1 cellular context compared by ENCODE assay signal in the genomic region with DNA sequence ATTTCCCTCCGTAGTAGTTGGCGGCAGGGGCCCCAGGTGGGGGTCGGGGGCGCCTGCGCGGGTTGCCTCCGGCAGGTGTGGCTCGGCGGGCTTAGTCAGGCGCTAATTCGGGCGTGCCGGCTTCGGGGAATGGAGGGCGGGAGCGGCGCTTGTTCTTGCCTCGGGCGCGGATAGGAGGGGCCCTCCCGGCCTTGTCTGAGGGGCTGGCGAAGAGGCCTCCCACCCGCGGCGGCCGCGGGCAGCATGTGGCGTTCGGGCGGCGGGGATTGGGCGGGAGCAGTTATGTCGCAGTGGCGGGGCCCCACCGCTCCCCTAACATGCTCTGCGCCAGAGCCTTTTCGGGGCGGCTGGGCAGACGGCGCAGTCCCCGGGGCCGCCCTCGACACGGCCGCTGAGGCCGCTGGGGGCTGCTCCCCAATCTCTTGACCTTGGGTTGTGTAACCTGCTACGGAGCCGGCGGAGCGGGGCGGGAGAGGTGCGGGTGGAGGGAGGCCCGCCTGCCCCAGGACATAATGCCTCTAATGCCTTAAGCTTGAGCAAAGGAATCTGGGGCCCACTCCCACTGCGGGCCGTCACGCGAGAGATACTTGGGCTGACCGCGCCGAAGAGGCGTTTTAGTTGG.
TF ChIP-seq lines count a peak whose summit lies in the region.

No MANE protein-coding gene starts in this region.

TF ChIP-seq in HEK293, 187 proteins besides CTCF, POLR2A, EP300 and RAD21 (continued from another document):
- TF ChIP-seq ZNF404 (tag by site-specific recombination; IDR thresholded peaks at IDR 0.05) (no peak), ZNF274 (IDR thresholded peaks at IDR 0.05; ENCODE audit: low read length) (no peak), ZNF274 (tag by site-specific recombination; IDR thresholded peaks at IDR 0.05; ENCODE audit: borderline replicate concordance) (no peak), HOXA7 (CRISPR knock-in tag; IDR thresholded peaks at IDR 0.05; ENCODE audit: borderline replicate concordance) (no peak), ZNF596 (tag by site-specific recombination; IDR thresholded peaks at IDR 0.05) (no peak; the same call in 1 of the 2 replicates), ZNF140 (tag by site-specific recombination; IDR thresholded peaks at IDR 0.05) (no peak), ZEB2 (tag by site-specific recombination; IDR thresholded peaks at IDR 0.05) (peak; percentile 84; the same call in 1 of the 2 replicates), ZNF146 (tag by site-specific recombination; IDR thresholded peaks at IDR 0.05) (no peak), ZNF600 (tag by site-specific recombination; IDR thresholded peaks at IDR 0.05) (peak; percentile 64), ZNF623 (tag by site-specific recombination; IDR thresholded peaks at IDR 0.05) (no peak; the same call in 1 of the 2 replicates), SP3 (tag by site-specific recombination; IDR thresholded peaks at IDR 0.05) (peak; percentile 53), ZNF521 (tag by site-specific recombination; IDR thresholded peaks at IDR 0.05) (no peak), ZNF19 (tag by site-specific recombination; IDR thresholded peaks at IDR 0.05; ENCODE audit: low read depth) (no peak), ZNF776 (tag by site-specific recombination; IDR thresholded peaks at IDR 0.05; ENCODE audit: borderline replicate concordance) (no peak), ZNF529 (tag by site-specific recombination; IDR thresholded peaks at IDR 0.05; ENCODE audit: insufficient replicate concordance) (no peak), ZNF654 (tag by site-specific recombination; IDR thresholded peaks at IDR 0.05; ENCODE audit: low read depth) (no peak), ZBTB20 (tag by site-specific recombination; IDR thresholded peaks at IDR 0.05) (peak; percentile 78), ZNF792 (tag by site-specific recombination; IDR thresholded peaks at IDR 0.05) (0 out of 2 replicates have a peak, but pooled peaks have one; percentile 74), ZNF561 (tag by site-specific recombination; IDR thresholded peaks at IDR 0.05; ENCODE audit: borderline replicate concordance) (no peak; the same call in 1 of the 2 replicates), ZNF621 (tag by site-specific recombination; IDR thresholded peaks at IDR 0.05) (no peak), WT1 (tag by site-specific recombination; IDR thresholded peaks at IDR 0.05) (0 out of 2 replicates have a peak, but pooled peaks have one; percentile 23), ZBTB8A (tag by site-specific recombination; IDR thresholded peaks at IDR 0.05) (peak; percentile 97), KLF9 (tag by site-specific recombination; IDR thresholded peaks at IDR 0.05; ENCODE audit: low read depth) (no peak; the same call in 1 of the 2 replicates), ZNF830 (tag by site-specific recombination; IDR thresholded peaks at IDR 0.05; ENCODE audit: low read depth) (no peak), ZFP69B (tag by site-specific recombination; IDR thresholded peaks at IDR 0.05) (peak; percentile 89), ZXDB (tag by site-specific recombination; IDR thresholded peaks at IDR 0.05) (peak; percentile 64), REPIN1 (tag by site-specific recombination; IDR thresholded peaks at IDR 0.05; ENCODE audit: low read depth) (no peak), ZNF580 (tag by site-specific recombination; IDR thresholded peaks at IDR 0.05) (no peak), KLF1 (tag by site-specific recombination; IDR thresholded peaks at IDR 0.05) (peak; percentile 72), ZNF426 (tag by site-specific recombination; IDR thresholded peaks at IDR 0.05) (no peak), ZNF624 (tag by site-specific recombination; IDR thresholded peaks at IDR 0.05) (no peak), ZNF629 (tag by site-specific recombination; IDR thresholded peaks at IDR 0.05) (peak; percentile 36; the same call in 1 of the 2 replicates), GFI1B (tag by site-specific recombination; IDR thresholded peaks at IDR 0.05) (no peak), SP7 (tag by site-specific recombination; IDR thresholded peaks at IDR 0.05) (no peak; the same call in none of the 2 replicates), ZSCAN30 (tag by site-specific recombination; IDR thresholded peaks at IDR 0.05) (0 out of 2 replicates have a peak, but pooled peaks have one; percentile 2), GLIS1 (tag by site-specific recombination; IDR thresholded peaks at IDR 0.05) (no peak; the same call in none of the 2 replicates), ZNF843 (tag by site-specific recombination; IDR thresholded peaks at IDR 0.05) (peak; percentile 42; the same call in 1 of the 2 replicates), ZNF174 (tag by site-specific recombination; IDR thresholded peaks at IDR 0.05) (no peak), SCRT1 (tag by site-specific recombination; IDR thresholded peaks at IDR 0.05; ENCODE audit: borderline replicate concordance) (no peak), ZNF133 (tag by site-specific recombination; IDR thresholded peaks at IDR 0.05) (no peak)
- TF ChIP-seq, protein P1, sequence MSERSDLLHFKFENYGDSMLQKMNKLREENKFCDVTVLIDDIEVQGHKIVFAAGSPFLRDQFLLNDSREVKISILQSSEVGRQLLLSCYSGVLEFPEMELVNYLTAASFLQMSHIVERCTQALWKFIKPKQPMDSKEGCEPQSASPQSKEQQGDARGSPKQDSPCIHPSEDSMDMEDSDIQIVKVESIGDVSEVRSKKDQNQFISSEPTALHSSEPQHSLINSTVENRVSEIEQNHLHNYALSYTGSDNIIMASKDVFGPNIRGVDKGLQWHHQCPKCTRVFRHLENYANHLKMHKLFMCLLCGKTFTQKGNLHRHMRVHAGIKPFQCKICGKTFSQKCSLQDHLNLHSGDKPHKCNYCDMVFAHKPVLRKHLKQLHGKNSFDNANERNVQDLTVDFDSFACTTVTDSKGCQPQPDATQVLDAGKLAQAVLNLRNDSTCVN (tag by site-specific recombination; optimal IDR thresholded peaks at IDR 0.05), result peak; percentile 94
- TF ChIP-seq, protein P2, sequence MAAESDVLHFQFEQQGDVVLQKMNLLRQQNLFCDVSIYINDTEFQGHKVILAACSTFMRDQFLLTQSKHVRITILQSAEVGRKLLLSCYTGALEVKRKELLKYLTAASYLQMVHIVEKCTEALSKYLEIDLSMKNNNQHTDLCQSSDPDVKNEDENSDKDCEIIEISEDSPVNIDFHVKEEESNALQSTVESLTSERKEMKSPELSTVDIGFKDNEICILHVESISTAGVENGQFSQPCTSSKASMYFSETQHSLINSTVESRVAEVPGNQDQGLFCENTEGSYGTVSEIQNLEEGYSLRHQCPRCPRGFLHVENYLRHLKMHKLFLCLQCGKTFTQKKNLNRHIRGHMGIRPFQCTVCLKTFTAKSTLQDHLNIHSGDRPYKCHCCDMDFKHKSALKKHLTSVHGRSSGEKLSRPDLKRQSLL (tag by site-specific recombination; IDR thresholded peaks at IDR 0.05), result no peak
- TF ChIP-seq, protein P3, sequence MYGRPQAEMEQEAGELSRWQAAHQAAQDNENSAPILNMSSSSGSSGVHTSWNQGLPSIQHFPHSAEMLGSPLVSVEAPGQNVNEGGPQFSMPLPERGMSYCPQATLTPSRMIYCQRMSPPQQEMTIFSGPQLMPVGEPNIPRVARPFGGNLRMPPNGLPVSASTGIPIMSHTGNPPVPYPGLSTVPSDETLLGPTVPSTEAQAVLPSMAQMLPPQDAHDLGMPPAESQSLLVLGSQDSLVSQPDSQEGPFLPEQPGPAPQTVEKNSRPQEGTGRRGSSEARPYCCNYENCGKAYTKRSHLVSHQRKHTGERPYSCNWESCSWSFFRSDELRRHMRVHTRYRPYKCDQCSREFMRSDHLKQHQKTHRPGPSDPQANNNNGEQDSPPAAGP (tag by site-specific recombination; IDR thresholded peaks at IDR 0.05), result peak; percentile 14; the same call in 1 of the 2 replicates
